Comparison of ENCODE assay signal across 29 cellular contexts in genomic region chr3:5441401-5441800, GRCh38.
"Had no signal": no experiment of that assay in that cellular context is flagged by ENCODE, and none has a peak within 500 bp of the region (broad histone marks: within the 10 kb centered on the region; RNA-seq: fewer than 3 reads in every experiment).

No MANE protein-coding gene starts in this region.

- H3K4me3 Mint-ChIP-seq: activated CD4-positive, alpha-beta T cell treated with anti-CD3 and anti-CD28 coated beads, Interleukin-2, amount 10 ng/mL, durations not matched to agents 7 days and 5 days; activated CD8-positive, alpha-beta T cell treated with anti-CD3 and anti-CD28 coated beads, Interleukin-2, amount 10 ng/mL, durations not matched to agents 7 days and 5 days; activated naive CD4-positive, alpha-beta T cell treated with anti-CD3 and anti-CD28 coated beads, Interleukin-2, amount 50 U/mL, for 24 hours; activated naive CD8-positive, alpha-beta T cell treated with anti-CD3 and anti-CD28 coated beads, Interleukin-2, amount 10 ng/mL, durations not matched to agents 7 days and 5 days; activated T-cell treated with anti-CD3 and anti-CD28 coated beads, Interleukin-2, amount 50 U/mL, for 24 hours; central memory CD8-positive, alpha-beta T cell had no signal

- H3K27me3 ChIP-seq: ascending aorta, cardiac muscle cell, colonic mucosa had no signal

- H3K4me1 Mint-ChIP-seq: activated CD4-positive, alpha-beta T cell treated with anti-CD3 and anti-CD28 coated beads, Interleukin-2, amount 10 ng/mL, durations not matched to agents 7 days and 5 days; activated naive CD4-positive, alpha-beta T cell treated with anti-CD3 and anti-CD28 coated beads, Interleukin-2, amount 50 U/mL, for 24 hours; activated naive CD8-positive, alpha-beta T cell treated with anti-CD3 and anti-CD28 coated beads, Interleukin-2, amount 10 ng/mL, durations not matched to agents 7 days and 5 days; central memory CD8-positive, alpha-beta T cell had no signal

- H3K4me1 ChIP-seq: ascending aorta, colonic mucosa had no signal

- H3K9me3 Mint-ChIP-seq: activated CD4-positive, alpha-beta T cell treated with anti-CD3 and anti-CD28 coated beads, Interleukin-2, amount 10 ng/mL, durations not matched to agents 7 days and 5 days; activated naive CD8-positive, alpha-beta T cell treated with anti-CD3 and anti-CD28 coated beads, Interleukin-2, amount 10 ng/mL, durations not matched to agents 7 days and 5 days; activated T-cell treated with anti-CD3 and anti-CD28 coated beads, Interleukin-2, amount 50 U/mL, for 24 hours; activated T-helper 2 cell treated with anti-CD3 and anti-CD28 coated beads, Interferon-gamma antibody, Interleukin-2, Interleukin-4, amounts not matched to agents 10 μg/mL and 5 μg/mL and 100 μg/mL, durations not matched to agents 14 hours and 24 hours and 36 hours; central memory CD8-positive, alpha-beta T cell had no signal

- H3K36me3 Mint-ChIP-seq: activated naive CD4-positive, alpha-beta T cell treated with anti-CD3 and anti-CD28 coated beads, Interleukin-2, amount 50 U/mL, for 24 hours; activated naive CD8-positive, alpha-beta T cell treated with anti-CD3 and anti-CD28 coated beads, Interleukin-2, amount 10 ng/mL, durations not matched to agents 7 days and 5 days had no signal

- H3K9me3 ChIP-seq: ascending aorta, colonic mucosa had no signal

- H3K36me3 ChIP-seq: ascending aorta, cardiac muscle cell, colonic mucosa, WERI-Rb-1 had no signal

- DNase-seq: activated CD4-positive, alpha-beta T cell treated with anti-CD3 and anti-CD28 coated beads, Interleukin-2, amount 10 ng/mL, durations not matched to agents 7 days and 5 days; activated CD4-positive, alpha-beta T cell treated with anti-CD3 and anti-CD28 coated beads, Interleukin-2, amount 50 U/mL, for 48 hours; activated CD8-positive, alpha-beta T cell treated with anti-CD3 and anti-CD28 coated beads, Interleukin-2, amount 10 ng/mL, durations not matched to agents 7 days and 5 days; activated gamma-delta T cell; activated naive CD4-positive, alpha-beta T cell treated with Interleukin-2 at 50 U/mL for 16 hours; activated naive CD8-positive, alpha-beta T cell treated with anti-CD3 and anti-CD28 coated beads, Interleukin-2, amount 10 ng/mL, durations not matched to agents 7 days and 5 days; activated T-cell treated with anti-CD3 and anti-CD28 coated beads, Interleukin-2, amount 50 U/mL, for 24 hours; amygdala; colonic mucosa; NCI-H1048; NCI-H1105 treated with DMSO at 0.1 percent for 48 hours; NCI-H1436; NCI-H1694; NCI-H1930; NCI-H2081 treated with DMSO at 0.1 percent for 48 hours; NCI-H226; NCI-H446 treated with DMSO at 0.1 percent for 48 hours; NCI-H524 treated with DMSO at 0.1 percent for 48 hours; NK-92 treated with Interleukin-12 subunit alpha and Interleukin-12 subunit beta, amount 100 ng/mL, for 24 hours; SHP77; SW 1271; T-helper 1 cell; T1000; WERI-Rb-1 had no signal

- H3K27ac Mint-ChIP-seq: activated CD4-positive, alpha-beta T cell treated with anti-CD3 and anti-CD28 coated beads, Interleukin-2, amount 10 ng/mL, durations not matched to agents 7 days and 5 days; activated CD8-positive, alpha-beta T cell treated with anti-CD3 and anti-CD28 coated beads, Interleukin-2, amount 10 ng/mL, durations not matched to agents 7 days and 5 days; activated naive CD4-positive, alpha-beta T cell treated with anti-CD3 and anti-CD28 coated beads, Interleukin-2, amount 50 U/mL, for 24 hours; activated naive CD8-positive, alpha-beta T cell treated with anti-CD3 and anti-CD28 coated beads, Interleukin-2, amount 10 ng/mL, durations not matched to agents 7 days and 5 days; activated T-cell treated with anti-CD3 and anti-CD28 coated beads, Interleukin-2, amount 50 U/mL, for 24 hours; activated T-helper 2 cell treated with anti-CD3 and anti-CD28 coated beads, Interferon-gamma antibody, Interleukin-2, Interleukin-4, amounts not matched to agents 10 μg/mL and 5 μg/mL and 100 μg/mL, durations not matched to agents 14 hours and 24 hours and 36 hours had no signal

- H3K27ac ChIP-seq: ascending aorta, cardiac muscle cell, colonic mucosa, WERI-Rb-1 had no signal

- H3K4me3 ChIP-seq: ascending aorta, cardiac muscle cell, colonic mucosa had no signal
